8 cellular contexts compared by ENCODE assay signal in the genomic region with DNA sequence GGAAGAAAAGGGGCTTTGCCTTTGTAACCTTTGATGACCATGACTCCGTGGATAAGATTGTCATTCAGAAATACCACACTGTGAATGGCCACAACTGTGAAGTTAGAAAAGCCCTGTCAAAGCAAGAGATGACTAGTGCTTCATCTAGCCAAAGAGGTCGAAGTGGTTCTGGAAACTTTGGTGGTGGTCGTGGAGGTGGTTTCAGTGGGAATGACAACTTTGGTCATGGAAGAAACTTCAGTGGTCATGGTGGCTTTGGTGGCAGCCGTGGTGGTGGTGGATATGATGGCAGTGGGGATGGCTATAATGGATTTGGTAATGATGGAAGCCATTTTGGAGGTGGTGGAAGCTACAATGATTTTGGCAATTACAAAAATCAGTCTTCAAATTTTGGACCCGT. TPM values are rescaled to one million over a fixed set of nuclear protein-coding genes. Genes with fewer than 3 reads are reported as not detected.
A peak's percentile ranks its signal among the peaks of the same experiment; 100 is the strongest.
DNase-seq lines count a peak whose midpoint lies in the region; ATAC-seq lines count a peak whose summit lies in the region.
"Not testable (repeated sequence)": the region's sequence is repeated elsewhere in the genome, so short reads cannot be mapped to it uniquely, and the experiment has no call there.

No MANE protein-coding gene starts in this region.

- ATAC-seq in T-helper 17 cell; effector memory CD8-positive, alpha-beta T cell (replicated peaks); stimulated activated naive CD8-positive, alpha-beta T cell treated with anti-CD3 and anti-CD28 coated beads, Interleukin-15, Interleukin-2, amounts not matched to agents 100 U/mL and 50 U/mL, for 24 hours: not testable (repeated sequence)

- not testable (repeated sequence) for H3K4me3 Mint-ChIP-seq in T-helper 17 cell; activated naive CD4-positive, alpha-beta T cell treated with anti-CD3 and anti-CD28 coated beads for 36 hours; effector memory CD8-positive, alpha-beta T cell
- peak overlapping the region; percentile 65 for H3K4me3 Mint-ChIP-seq in activated CD4-positive, alpha-beta memory T cell treated with anti-CD3 and anti-CD28 coated beads for 36 hours

- not testable (repeated sequence) for DNase-seq in T-helper 17 cell; effector memory CD8-positive, alpha-beta T cell
- DNase-seq in activated CD4-positive, alpha-beta memory T cell treated with anti-CD3 and anti-CD28 coated beads for 36 hours, result peak; percentile 72
- peak; percentile 62 for DNase-seq in activated T-cell treated with anti-CD3 and anti-CD28 coated beads for 48 hours (ENCODE audit: low read depth)
- peak; percentile 9 for DNase-seq in activated naive CD4-positive, alpha-beta T cell treated with anti-CD3 and anti-CD28 coated beads for 36 hours
- peak; percentile 65 for DNase-seq in stimulated activated CD4-positive, alpha-beta T cell treated with anti-CD3 and anti-CD28 coated beads, Interleukin-15, amount 100 ng/mL, for 24 hours
- DNase-seq in stimulated activated CD8-positive, alpha-beta memory T cell treated with anti-CD3 and anti-CD28 coated beads, Interleukin-15, amount 100 ng/mL, for 24 hours (ENCODE audit: low read depth), result peak; percentile 7
- peak; percentile 66 for DNase-seq in stimulated activated naive CD8-positive, alpha-beta T cell treated with anti-CD3 and anti-CD28 coated beads, Interleukin-15, Interleukin-2, amounts not matched to agents 100 U/mL and 50 U/mL, for 24 hours

- not testable (repeated sequence) for H3K36me3 Mint-ChIP-seq in T-helper 17 cell (ENCODE audit: low read depth); activated naive CD4-positive, alpha-beta T cell treated with anti-CD3 and anti-CD28 coated beads for 36 hours (ENCODE audit: low read depth); effector memory CD8-positive, alpha-beta T cell (ENCODE audit: insufficient read depth)
- H3K36me3 Mint-ChIP-seq in activated CD4-positive, alpha-beta memory T cell treated with anti-CD3 and anti-CD28 coated beads for 36 hours, result peaks cover 12% of the 10 kb centered on the region

- CTCF ChIA-PET in activated CD4-positive, alpha-beta memory T cell treated with anti-CD3 and anti-CD28 coated beads for 36 hours (lab: Charles Lee), result interaction anchor here (0.7 kb wide), 1 partner anchor 88 kb away, joined by 4 read pairs; no protein-coding TSS in a partner anchor
- CTCF ChIA-PET in activated naive CD4-positive, alpha-beta T cell treated with anti-CD3 and anti-CD28 coated beads for 36 hours (lab: Charles Lee), result not testable (repeated sequence)

- peaks cover 42% of the 10 kb centered on the region for H3K4me1 Mint-ChIP-seq in T-helper 17 cell
- peaks cover 50% of the 10 kb centered on the region for H3K4me1 Mint-ChIP-seq in activated CD4-positive, alpha-beta memory T cell treated with anti-CD3 and anti-CD28 coated beads for 36 hours (ENCODE audit: low read depth)
- peaks cover 40% of the 10 kb centered on the region for H3K4me1 Mint-ChIP-seq in activated naive CD4-positive, alpha-beta T cell treated with anti-CD3 and anti-CD28 coated beads for 36 hours (ENCODE audit: low read depth)
- H3K4me1 Mint-ChIP-seq in effector memory CD8-positive, alpha-beta T cell (ENCODE audit: low read depth in 2 of 2), result peaks cover 41 to 59% of the 10 kb centered on the region in 2 donors

- not testable (repeated sequence) for H3K27me3 Mint-ChIP-seq in T-helper 17 cell; activated CD4-positive, alpha-beta memory T cell treated with anti-CD3 and anti-CD28 coated beads for 36 hours; activated naive CD4-positive, alpha-beta T cell treated with anti-CD3 and anti-CD28 coated beads for 36 hours (ENCODE audit: low read depth); effector memory CD8-positive, alpha-beta T cell

- peak overlapping the region; percentile 63 for H3K27ac Mint-ChIP-seq in T-helper 17 cell
- peak overlapping the region; percentile 81 for H3K27ac Mint-ChIP-seq in activated CD4-positive, alpha-beta memory T cell treated with anti-CD3 and anti-CD28 coated beads for 36 hours
- H3K27ac Mint-ChIP-seq in activated naive CD4-positive, alpha-beta T cell treated with anti-CD3 and anti-CD28 coated beads for 36 hours, result not testable (repeated sequence)
- H3K27ac Mint-ChIP-seq in effector memory CD8-positive, alpha-beta T cell, result peak overlapping the region; percentile 56 to 62

- POLR2A ChIA-PET in activated CD4-positive, alpha-beta memory T cell treated with anti-CD3 and anti-CD28 coated beads for 36 hours (lab: Charles Lee), result interaction anchor here (0.7 kb wide), 1 partner anchor 62 kb away, joined by 3 read pairs; no protein-coding TSS in a partner anchor

- not testable (repeated sequence) for H3K9me3 ChIP-seq in T-helper 17 cell (ENCODE audit: control insufficient read depth, low read length, poor library complexity, severe bottlenecking)

- intact Hi-C loops in activated CD4-positive, alpha-beta memory T cell treated with anti-CD3 and anti-CD28 coated beads for 36 hours (cut with micrococcal nuclease); activated naive CD4-positive, alpha-beta T cell treated with anti-CD3 and anti-CD28 coated beads for 36 hours (cut with micrococcal nuclease): not testable (repeated sequence)

- not testable (repeated sequence) for H3K9me3 Mint-ChIP-seq in activated CD4-positive, alpha-beta memory T cell treated with anti-CD3 and anti-CD28 coated beads for 36 hours; activated naive CD4-positive, alpha-beta T cell treated with anti-CD3 and anti-CD28 coated beads for 36 hours; effector memory CD8-positive, alpha-beta T cell

RNA-seq across cellular contexts. Expression of gene HYCC2, which starts 8.0 kb away (rescaled TPM):
- 10 to 100 TPM; 29.4 to 36.5 TPM for total RNA-seq in T-helper 17 cell
- 10 to 100 TPM; 18.9 to 20.5 TPM for total RNA-seq in activated CD4-positive, alpha-beta memory T cell treated with anti-CD3 and anti-CD28 coated beads for 36 hours
- total RNA-seq in activated naive CD4-positive, alpha-beta T cell treated with anti-CD3 and anti-CD28 coated beads for 36 hours, result 10 to 100 TPM; 19.1 TPM

RNA-seq across cellular contexts. Expression of gene NDUFB3, which starts 8.3 kb away (rescaled TPM):
- 10 to 100 TPM; 23.7 to 33.8 TPM for total RNA-seq in T-helper 17 cell
- 100 to 1,000 TPM; 158 to 162 TPM for total RNA-seq in activated CD4-positive, alpha-beta memory T cell treated with anti-CD3 and anti-CD28 coated beads for 36 hours
- 100 to 1,000 TPM; 159 to 162 TPM for total RNA-seq in activated naive CD4-positive, alpha-beta T cell treated with anti-CD3 and anti-CD28 coated beads for 36 hours

RNA-seq across cellular contexts. Expression of gene CFLAR, which starts 52.4 kb away (rescaled TPM):
- total RNA-seq in T-helper 17 cell, result 100 to 1,000 TPM; 221 to 223 TPM
- total RNA-seq in activated CD4-positive, alpha-beta memory T cell treated with anti-CD3 and anti-CD28 coated beads for 36 hours, result 100 to 1,000 TPM; 325 to 343 TPM
- 100 to 1,000 TPM; 214 to 222 TPM for total RNA-seq in activated naive CD4-positive, alpha-beta T cell treated with anti-CD3 and anti-CD28 coated beads for 36 hours

Comparison
In these comparisons a context has a peak if more than half of its experiments do, and no peak if none do; other contexts are left out.
1. RNA of gene NDUFB3, which starts 8.3 kb away (total RNA-seq): 158 to 162 TPM in activated CD4-positive, alpha-beta memory T cell treated with anti-CD3 and anti-CD28 coated beads for 36 hours and 159 to 162 TPM in activated naive CD4-positive, alpha-beta T cell treated with anti-CD3 and anti-CD28 coated beads for 36 hours; 23.7 to 33.8 TPM in T-helper 17 cell; every median in the first group is over 4 times any median in the second.